Comparison of ENCODE assay signal across 7 cellular contexts in the genomic region with DNA sequence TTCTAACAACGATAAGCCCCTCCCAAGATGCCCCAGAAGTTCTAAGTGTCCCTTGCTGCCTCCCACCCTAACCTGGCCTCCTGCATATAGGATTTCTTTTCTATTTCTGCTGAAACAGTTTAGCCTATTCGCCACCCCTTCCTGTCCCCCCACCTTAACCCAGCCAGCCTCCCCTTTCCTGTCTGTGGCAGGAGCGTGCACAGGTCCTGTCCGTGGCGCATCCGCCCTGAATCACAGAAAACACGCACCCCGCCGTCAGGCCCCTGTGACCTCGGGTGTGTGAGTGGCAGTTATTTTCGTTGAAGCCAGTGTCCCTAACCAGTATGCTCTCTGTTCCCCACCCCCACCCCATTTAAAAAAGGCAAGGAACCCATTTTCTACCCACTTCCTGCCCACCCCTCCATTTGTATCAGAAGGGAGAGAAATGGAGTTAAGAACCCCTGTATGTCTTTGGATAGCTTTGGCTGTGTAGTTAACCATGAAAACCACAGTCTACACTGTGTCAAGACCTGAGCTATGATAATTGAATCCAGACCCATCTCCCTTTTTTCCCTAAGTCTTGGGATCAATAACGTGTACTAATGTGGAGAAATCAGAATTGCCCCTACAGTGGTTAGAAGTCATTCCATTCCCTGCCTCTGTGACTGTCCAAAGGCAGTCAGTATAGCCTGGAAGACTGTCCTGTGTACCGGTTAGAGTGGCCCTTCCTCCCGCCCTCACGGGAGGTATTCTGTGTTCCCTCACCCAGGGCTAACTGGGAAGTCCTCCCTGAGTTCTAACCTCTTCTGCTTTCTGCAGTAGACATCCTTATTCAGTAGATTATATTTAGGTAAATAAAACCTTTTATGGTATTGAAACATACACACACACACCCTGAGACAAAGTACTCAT. TPM values are rescaled to one million over a fixed set of nuclear protein-coding genes. Genes with fewer than 3 reads are reported as not detected.
A peak's percentile ranks its signal among the peaks of the same experiment; 100 is the strongest.
DNase-seq lines count a peak whose midpoint lies in the region; TF ChIP-seq lines count a peak whose summit lies in the region.

No MANE protein-coding gene starts in this region.

- no peaks in the 10 kb centered on the region for H3K9me3 Mint-ChIP-seq in endodermal cell

- peaks cover 14% of the 10 kb centered on the region for H3K4me1 Mint-ChIP-seq in endodermal cell

- no peaks in the 10 kb centered on the region for H3K9me3 ChIP-seq in endodermal cell (ENCODE audit: control insufficient read depth, low read length)
- H3K9me3 ChIP-seq in neuronal stem cell (replicated peaks in 1 of 2; ENCODE audit: control insufficient read depth in 2 of 2, insufficient read depth in 1 of 2, low read depth in 1 of 2, low read length in 2 of 2): peaks cover 0 to under 1% of the 10 kb centered on the region in 2 donors
- no peaks in the 10 kb centered on the region for H3K9me3 ChIP-seq in uterus

- peaks cover 18% of the 10 kb centered on the region for H3K27me3 Mint-ChIP-seq in endodermal cell (ENCODE audit: insufficient read depth)

- peaks cover 13% of the 10 kb centered on the region for H3K79me1 ChIP-seq in neuronal stem cell (ENCODE audit: low read depth, low read length)

- no peak for TF ChIP-seq POLR2A in uterus (IDR thresholded peaks at IDR 0.05)

- H3K4ac ChIP-seq in neuronal stem cell (ENCODE audit: low read length): no peak overlapping the region

- peak overlapping the region; percentile 20 for H3K18ac ChIP-seq in neuronal stem cell (ENCODE audit: low read length)

- 42 to 54% methylated on average over 5 to 15 of the region's 15 CpGs for WGBS in endodermal cell (ENCODE audit: insufficient coverage in 1 of 2, insufficient read length in 1 of 2), 2 experiments
- no CpG with 5 or more reads among the region's 15 CpGs for WGBS in neuronal stem cell (ENCODE audit: extremely low coverage in 2 of 2, insufficient read length in 2 of 2, insufficient replicate concordance in 1 of 2), 2 donors

- no peak overlapping the region for H4K91ac ChIP-seq in neuronal stem cell (ENCODE audit: low read depth, low read length, poor library complexity)

- H3K27ac ChIP-seq in endodermal cell (ENCODE audit: low read depth, low read length) (no peak overlapping the region), neuronal stem cell (replicated peaks; ENCODE audit: low read length) (no peak overlapping the region), uterus (peak overlapping the region; percentile 98 to 99)

- peak overlapping the region; percentile 19 for H2AK5ac ChIP-seq in neuronal stem cell (ENCODE audit: low read depth, low read length)

- TF ChIP-seq CTCF in HFF-Myc (IDR thresholded peaks at IDR 0.05; ENCODE audit: low read depth, low read length, missing control alignments) (no peak), endodermal cell (conservative IDR thresholded peaks at IDR 0.05) (no peak), uterus (IDR thresholded peaks at IDR 0.05) (no peak)

- peak overlapping the region; percentile 57 for H2BK5ac ChIP-seq in neuronal stem cell (ENCODE audit: low read length)

- H3K4me3 ChIP-seq in HFF-Myc (replicated peaks; ENCODE audit: low read depth, low read length): peak overlapping the region; percentile 76
- peak overlapping the region; percentile 98 for H3K4me3 ChIP-seq in endodermal cell (ENCODE audit: low read length)
- H3K4me3 ChIP-seq in neuronal stem cell (ENCODE audit: low read length in 2 of 2): peak overlapping the region; percentile 69 to 90
- H3K4me3 ChIP-seq in uterus: peak overlapping the region; percentile 93

- peaks cover 36% of the 10 kb centered on the region for H3K36me3 Mint-ChIP-seq in endodermal cell (ENCODE audit: low read depth)

- intact Hi-C loops in uterus (cut with DNase I; ENCODE audit: low total_unique reads): no loop called here

- no peak for DNase-seq in HFF-Myc (ENCODE audit: extremely low read depth, low read depth)
- DNase-seq in activated CD4-positive, alpha-beta T cell treated with anti-CD3 and anti-CD28 coated beads, Interleukin-2, amount 50 U/mL, for 48 hours: peak; percentile 56 to 61
- no peak for DNase-seq in endodermal cell
- no peak for DNase-seq in neuronal stem cell (ENCODE audit: low spot score)
- peak in 1 of 2 donors; percentile 43 for DNase-seq in uterus
- DNase-seq in dedifferentiated amniotic fluid mesenchymal stem cell (ENCODE audit: extremely low spot score): no peak
- no peak for DNase-seq in NCI-H1436 treated with DMSO at 0.1 percent for 48 hours (lab: John Stamatoyannopoulos, UW)

- H3K14ac ChIP-seq in neuronal stem cell (ENCODE audit: low read length): no peak overlapping the region

- H3K4me3 Mint-ChIP-seq in endodermal cell: peak overlapping the region; percentile 84

- H3K4me1 ChIP-seq in endodermal cell (ENCODE audit: control insufficient read depth, insufficient read depth, low read length) (no peaks in the 10 kb centered on the region), neuronal stem cell (ENCODE audit: control insufficient read depth in 2 of 2, insufficient read depth in 1 of 2, low read depth in 1 of 2, low read length in 2 of 2) (peaks cover 13 to 17% of the 10 kb centered on the region in 2 donors), uterus (peaks cover 0 to 6% of the 10 kb centered on the region in 2 donors)

- peak overlapping the region; percentile 53 for H3K4me2 ChIP-seq in neuronal stem cell (ENCODE audit: insufficient read depth, low read length, poor library complexity, severe bottlenecking)

- H3K27ac Mint-ChIP-seq in endodermal cell: peak overlapping the region; percentile 83

- H3K9ac ChIP-seq in endodermal cell (ENCODE audit: extremely low read depth, low read length, poor library complexity, severe bottlenecking): peak overlapping the region; percentile 61
- H3K9ac ChIP-seq in neuronal stem cell (ENCODE audit: low read depth, low read length, poor library complexity): peak overlapping the region; percentile 85

- H2BK15ac ChIP-seq in neuronal stem cell (ENCODE audit: low read length): no peak overlapping the region

- H3K27me3 ChIP-seq in endodermal cell (ENCODE audit: control insufficient read depth, insufficient read depth, low read length, poor library complexity, severe bottlenecking) (no peaks in the 10 kb centered on the region), neuronal stem cell (ENCODE audit: control insufficient read depth in 3 of 3, insufficient read depth in 3 of 3, low read depth in 1 of 3, low read length in 3 of 3) (no peaks in the 10 kb centered on the region), uterus (no peaks in the 10 kb centered on the region)

- H2AFZ ChIP-seq in neuronal stem cell (ENCODE audit: low read length): no peak overlapping the region

- no peak overlapping the region for H2BK12ac ChIP-seq in neuronal stem cell (ENCODE audit: low read length)

- H3K36me3 ChIP-seq in endodermal cell (ENCODE audit: control insufficient read depth, insufficient read depth, low read length): peaks cover 40% of the 10 kb centered on the region
- peaks cover 30 to 57% of the 10 kb centered on the region in 2 donors for H3K36me3 ChIP-seq in neuronal stem cell (replicated peaks in 1 of 2; ENCODE audit: control insufficient read depth in 2 of 2, insufficient read depth in 2 of 2, low read length in 2 of 2)
- no peaks in the 10 kb centered on the region for H3K36me3 ChIP-seq in uterus

- H4K8ac ChIP-seq in neuronal stem cell (ENCODE audit: low read depth, low read length): no peak overlapping the region

- no peak overlapping the region for H2BK120ac ChIP-seq in neuronal stem cell (ENCODE audit: low read depth, low read length)

- H3K23ac ChIP-seq in neuronal stem cell (ENCODE audit: low read depth, low read length, poor library complexity): no peak overlapping the region

RNA-seq across cellular contexts. Expression of a gene that starts 1.8 kb away (rescaled TPM):
- 10 to 100 TPM; 42.9 to 46.0 TPM for total RNA-seq in endodermal cell
- polyA plus RNA-seq in endodermal cell (2013, experiment 1 of 2): 69.7 TPM
- polyA plus RNA-seq in endodermal cell (2013, experiment 2 of 2): 66.1 TPM
- polyA plus RNA-seq in neuronal stem cell (2013, experiment 1 of 2): 66.9 TPM
- polyA plus RNA-seq in neuronal stem cell (2013, experiment 2 of 2): 65.3 TPM
- total RNA-seq in uterus: 10 to 100 TPM; 18.4 to 95.6 (median 36.2) TPM

Comparison
In these comparisons a context has a peak if more than half of its experiments do, and no peak if none do; other contexts are left out.
1. DNase-seq: peak in activated CD4-positive, alpha-beta T cell treated with anti-CD3 and anti-CD28 coated beads, Interleukin-2, amount 50 U/mL, for 48 hours (2 of 2); none in HFF-Myc (single experiment), endodermal cell (single experiment), neuronal stem cell (single experiment), dedifferentiated amniotic fluid mesenchymal stem cell (single experiment) and NCI-H1436 treated with DMSO at 0.1 percent for 48 hours (single experiment).
2. H3K27ac ChIP-seq: peak in uterus (2 of 2); none in endodermal cell (single experiment) and neuronal stem cell (single experiment).
3. Peak in every context shown above with its lines, with median percentiles within 50 percentile points of each other: H3K4me3 ChIP-seq.